ENCODE assay signal across 8 cellular contexts in the genomic region with DNA sequence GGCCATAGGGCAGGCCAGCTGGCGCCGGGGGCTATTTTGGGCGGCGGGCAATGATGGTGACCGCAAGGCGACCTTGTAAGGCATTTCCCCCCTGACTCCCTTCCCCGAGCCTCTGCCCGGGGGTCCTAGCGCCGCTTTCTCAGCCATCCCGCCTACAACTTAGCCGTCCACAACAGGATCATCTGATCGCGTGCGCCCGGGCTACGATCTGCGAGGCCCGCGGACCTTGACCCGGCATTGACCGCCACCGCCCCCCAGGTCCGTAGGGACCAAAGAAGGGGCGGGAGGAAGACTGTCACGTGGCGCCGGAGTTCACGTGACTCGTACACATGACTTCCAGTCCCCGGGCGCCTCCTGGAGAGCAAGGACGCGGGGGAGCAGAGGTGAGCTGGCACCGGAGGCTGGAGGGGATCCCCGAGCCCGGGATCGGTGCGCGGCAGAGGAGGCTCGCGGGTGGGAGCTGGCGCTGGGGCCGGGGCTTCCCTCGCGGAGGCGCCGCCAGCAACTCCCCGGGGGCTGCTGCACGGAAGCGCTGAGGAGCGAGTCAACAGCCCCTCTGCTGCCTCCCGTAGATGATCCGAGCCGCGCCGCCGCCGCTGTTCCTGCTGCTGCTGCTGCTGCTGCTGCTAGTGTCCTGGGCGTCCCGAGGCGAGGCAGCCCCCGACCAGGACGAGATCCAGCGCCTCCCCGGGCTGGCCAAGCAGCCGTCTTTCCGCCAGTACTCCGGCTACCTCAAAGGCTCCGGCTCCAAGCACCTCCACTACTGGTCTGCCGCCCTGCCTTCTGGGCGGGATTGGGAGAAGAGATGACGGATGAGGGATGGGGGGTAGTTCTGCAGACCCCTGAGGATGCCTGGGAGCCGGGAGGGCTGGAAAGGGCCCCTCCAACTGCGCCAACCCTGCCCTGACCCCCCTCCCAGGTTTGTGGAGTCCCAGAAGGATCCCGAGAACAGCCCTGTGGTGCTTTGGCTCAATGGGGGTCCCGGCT. TPM values are rescaled to one million over a fixed set of nuclear protein-coding genes. Genes with fewer than 3 reads are reported as not detected.
DNase-seq lines count a peak whose midpoint lies in the region; ATAC-seq, FAIRE-seq and TF ChIP-seq lines count a peak whose summit lies in the region.

Gene CTSA (plus strand): TSS at position 339 of the 987 bp plus-strand sequence. CDS start 234 bp downstream, at position 573.
Gene NEURL2 (minus strand): TSS at position 212 of the 987 bp plus-strand sequence. CDS start 217 bp downstream, outside the sequence.

- peak; percentile 71 for ATAC-seq in GM21526 (IDR thresholded peaks at IDR 0.05; ENCODE audit: low FRiP score, unreplicated experiment)
- peak; percentile 84 for ATAC-seq in activated T-helper 17 cell treated with anti-CD3 and anti-CD28 coated beads, Interleukin-2, amount 50 U/mL, for 72 hours (replicated peaks)
- ATAC-seq in naive thymus-derived CD8-positive, alpha-beta T cell, result peak; percentile 80 to 86
- peak; percentile 85 to 89 for ATAC-seq in stimulated activated naive B cell treated with anti-CD40 and anti-IgM and Interleukin-4, amounts not matched to agents 10 μg/mL and 1 μg/mL and 100 μg/mL, for 72 hours (replicated peaks)

- POLR2A ChIA-PET in naive thymus-derived CD8-positive, alpha-beta T cell (lab: Charles Lee), result interaction anchor here (0.6 to 7.4 kb wide), 12 partner anchors 8 to 527 kb away, joined by 3 to 120 read pairs (median 6); partner anchors contain the start of genes ACOT8, PCIF1, SNX21 and ZNF335

- H3K4me3 ChIP-seq in fibroblast of mammary gland (ENCODE audit: control insufficient read depth, low read depth, low read length), result peak within 1 kb of the TSS; percentile 73

- peak within 1 kb of the TSS; percentile 94 to 97 (median 96) for H3K27ac Mint-ChIP-seq in IgD-negative memory B cell
- H3K27ac Mint-ChIP-seq in activated T-helper 17 cell treated with anti-CD3 and anti-CD28 coated beads, Interleukin-2, amount 50 U/mL, for 72 hours, result peak within 1 kb of the TSS; percentile 90
- H3K27ac Mint-ChIP-seq in naive thymus-derived CD8-positive, alpha-beta T cell, result peak within 1 kb of the TSS; percentile 88 to 96 (median 94)
- H3K27ac Mint-ChIP-seq in stimulated activated naive B cell treated with anti-CD40 and anti-IgM and Interleukin-4, amounts not matched to agents 10 μg/mL and 1 μg/mL and 100 μg/mL, for 72 hours, result peak within 1 kb of the TSS; percentile 97

- H3K36me3 Mint-ChIP-seq in IgD-negative memory B cell, result peaks cover 2% of the 10 kb centered on the region
- H3K36me3 Mint-ChIP-seq in activated T-helper 17 cell treated with anti-CD3 and anti-CD28 coated beads, Interleukin-2, amount 50 U/mL, for 72 hours (ENCODE audit: low read depth), result peaks cover 46% of the 10 kb centered on the region
- peaks cover 0 to 22% (median 2%) of the 10 kb centered on the region in 3 donors for H3K36me3 Mint-ChIP-seq in naive thymus-derived CD8-positive, alpha-beta T cell
- peaks cover 30 to 44% of the 10 kb centered on the region in 2 donors for H3K36me3 Mint-ChIP-seq in stimulated activated naive B cell treated with anti-CD40 and anti-IgM and Interleukin-4, amounts not matched to agents 10 μg/mL and 1 μg/mL and 100 μg/mL, for 72 hours

- no peak for TF ChIP-seq CTCF in fibroblast of mammary gland (conservative IDR thresholded peaks at IDR 0.05; ENCODE audit: control insufficient read depth, insufficient read depth, low read depth, low read length)

- FAIRE-seq in RCC 7860 (lab: Jason Lieb, UNC), result no peak

- DNase-seq in DMS 273 treated with DMSO at 0.1 percent for 48 hours (lab: John Stamatoyannopoulos, UW) (peak; percentile 71), RCC 7860 (ENCODE audit: low spot score) (peak; percentile 85), fibroblast of mammary gland (ENCODE audit: low read depth) (peak; percentile 93)
- DNase-seq in naive thymus-derived CD8-positive, alpha-beta T cell, result peak; percentile 72 to 92 (median 82)
- DNase-seq in stimulated activated naive B cell treated with anti-CD40 and anti-IgM and Interleukin-4, amounts not matched to agents 10 μg/mL and 1 μg/mL and 100 μg/mL, for 72 hours, result peak; percentile 89

- H3K9me3 Mint-ChIP-seq in IgD-negative memory B cell, result no peaks in the 10 kb centered on the region
- no peaks in the 10 kb centered on the region for H3K9me3 Mint-ChIP-seq in activated T-helper 17 cell treated with anti-CD3 and anti-CD28 coated beads, Interleukin-2, amount 50 U/mL, for 72 hours
- no peaks in the 10 kb centered on the region for H3K9me3 Mint-ChIP-seq in naive thymus-derived CD8-positive, alpha-beta T cell
- H3K9me3 Mint-ChIP-seq in stimulated activated naive B cell treated with anti-CD40 and anti-IgM and Interleukin-4, amounts not matched to agents 10 μg/mL and 1 μg/mL and 100 μg/mL, for 72 hours, result no peaks in the 10 kb centered on the region

- peaks cover 23 to 27% (median 27%) of the 10 kb centered on the region in 3 donors for H3K4me1 Mint-ChIP-seq in IgD-negative memory B cell
- peaks cover 15% of the 10 kb centered on the region for H3K4me1 Mint-ChIP-seq in activated T-helper 17 cell treated with anti-CD3 and anti-CD28 coated beads, Interleukin-2, amount 50 U/mL, for 72 hours
- peaks cover 15 to 50% (median 43%) of the 10 kb centered on the region in 4 donors for H3K4me1 Mint-ChIP-seq in naive thymus-derived CD8-positive, alpha-beta T cell
- H3K4me1 Mint-ChIP-seq in stimulated activated naive B cell treated with anti-CD40 and anti-IgM and Interleukin-4, amounts not matched to agents 10 μg/mL and 1 μg/mL and 100 μg/mL, for 72 hours, result peaks cover 23 to 41% of the 10 kb centered on the region in 2 donors

- peak within 1 kb of the TSS; percentile 93 to 100 (median 99) for H3K4me3 Mint-ChIP-seq in IgD-negative memory B cell
- H3K4me3 Mint-ChIP-seq in activated T-helper 17 cell treated with anti-CD3 and anti-CD28 coated beads, Interleukin-2, amount 50 U/mL, for 72 hours, result peak within 1 kb of the TSS; percentile 95
- H3K4me3 Mint-ChIP-seq in naive thymus-derived CD8-positive, alpha-beta T cell, result peak within 1 kb of the TSS; percentile 92 to 96 (median 94)
- H3K4me3 Mint-ChIP-seq in stimulated activated naive B cell treated with anti-CD40 and anti-IgM and Interleukin-4, amounts not matched to agents 10 μg/mL and 1 μg/mL and 100 μg/mL, for 72 hours, result peak within 1 kb of the TSS; percentile 92 to 94

- no peaks in the 10 kb centered on the region for H3K27me3 Mint-ChIP-seq in IgD-negative memory B cell
- no peaks in the 10 kb centered on the region for H3K27me3 Mint-ChIP-seq in activated T-helper 17 cell treated with anti-CD3 and anti-CD28 coated beads, Interleukin-2, amount 50 U/mL, for 72 hours
- H3K27me3 Mint-ChIP-seq in naive thymus-derived CD8-positive, alpha-beta T cell, result no peaks in the 10 kb centered on the region
- H3K27me3 Mint-ChIP-seq in stimulated activated naive B cell treated with anti-CD40 and anti-IgM and Interleukin-4, amounts not matched to agents 10 μg/mL and 1 μg/mL and 100 μg/mL, for 72 hours, result no peaks in the 10 kb centered on the region

RNA-seq across cellular contexts. Expression of gene CTSA, which starts in this region (rescaled TPM):
- 107 TPM for polyA plus RNA-seq in IgD-negative memory B cell
- total RNA-seq in activated T-helper 17 cell treated with anti-CD3 and anti-CD28 coated beads, Interleukin-2, amount 50 U/mL, for 72 hours, result 100 to 1,000 TPM; 117 to 152 TPM
- 10 to 100 TPM; 79.1 to 82.7 TPM for total RNA-seq in naive thymus-derived CD8-positive, alpha-beta T cell
- polyA plus RNA-seq in naive thymus-derived CD8-positive, alpha-beta T cell, result 100 to 1,000 TPM in 1 of 3 donors, 10 to 100 TPM in 2; 79.5 to 128 (median 90.5) TPM

RNA-seq across cellular contexts. Expression of gene NEURL2, which starts in this region (rescaled TPM):
- 1.6 TPM for polyA plus RNA-seq in IgD-negative memory B cell
- 1 to 10 TPM; 1.7 to 2.1 TPM for total RNA-seq in activated T-helper 17 cell treated with anti-CD3 and anti-CD28 coated beads, Interleukin-2, amount 50 U/mL, for 72 hours
- total RNA-seq in naive thymus-derived CD8-positive, alpha-beta T cell, result 1 to 10 TPM; 5.0 to 5.9 TPM
- polyA plus RNA-seq in naive thymus-derived CD8-positive, alpha-beta T cell, result 1 to 10 TPM in 2 of 3 donors, under 1 TPM in 1; 0.53 to 2.2 (median 1.8) TPM

Comparison
In these comparisons a context has a peak if more than half of its experiments do, and no peak if none do; other contexts are left out.
1. Peak in every context shown above with its lines: DNase-seq, ATAC-seq and H3K4me3 ChIP-seq.